11 cellular contexts compared by ENCODE assay signal in genomic region chr1:170707959-170708666, GRCh38. TPM values are rescaled to one million over a fixed set of nuclear protein-coding genes. Genes with fewer than 3 reads are reported as not detected.
DNase-seq lines count a peak whose midpoint lies in the region; ATAC-seq and TF ChIP-seq lines count a peak whose summit lies in the region.
"Had no signal": no experiment of that assay in that cellular context is flagged by ENCODE, and none has a peak within 500 bp of the region (broad histone marks: within the 10 kb centered on the region; RNA-seq: fewer than 3 reads in every experiment).

No MANE protein-coding gene starts in this region.

- H3K27ac Mint-ChIP-seq in activated CD4-positive, alpha-beta memory T cell treated with anti-CD3 and anti-CD28 coated beads for 36 hours, result no peak overlapping the region
- H3K27ac Mint-ChIP-seq in activated CD4-positive, alpha-beta memory T cell treated with anti-CD3 and anti-CD28 coated beads, Interleukin-2, amount 10 ng/mL, durations not matched to agents 7 days and 5 days, result no peak overlapping the region
- H3K27ac Mint-ChIP-seq in activated T-helper 17 cell treated with anti-CD3 and anti-CD28 coated beads, Interleukin-2, amount 50 U/mL, for 72 hours, result no peak overlapping the region

- H3K27me3 Mint-ChIP-seq in activated CD4-positive, alpha-beta memory T cell treated with anti-CD3 and anti-CD28 coated beads for 36 hours, result peaks cover 5% of the 10 kb centered on the region
- H3K27me3 Mint-ChIP-seq in activated CD4-positive, alpha-beta memory T cell treated with anti-CD3 and anti-CD28 coated beads, Interleukin-2, amount 10 ng/mL, durations not matched to agents 7 days and 5 days, result peaks cover 2% of the 10 kb centered on the region
- peaks cover 3% of the 10 kb centered on the region for H3K27me3 Mint-ChIP-seq in activated T-helper 17 cell treated with anti-CD3 and anti-CD28 coated beads, Interleukin-2, amount 50 U/mL, for 72 hours

- H3K4me1 ChIP-seq in left ventricle myocardium inferior (peaks cover 6% of the 10 kb centered on the region), lower lobe of right lung (no peaks in the 10 kb centered on the region)
- H3K4me1 ChIP-seq: BLaER1, parathyroid adenoma had no signal

- peak; percentile 13 for DNase-seq in activated CD4-positive, alpha-beta memory T cell treated with anti-CD3 and anti-CD28 coated beads for 36 hours
- no peak for DNase-seq in activated CD4-positive, alpha-beta memory T cell treated with anti-CD3 and anti-CD28 coated beads, Interleukin-2, amount 10 ng/mL, durations not matched to agents 7 days and 5 days
- no peak for DNase-seq in left ventricle myocardium inferior
- DNase-seq in superior temporal gyrus (ENCODE audit: extremely low spot score), result peak; percentile 38
- DNase-seq in GM19238 (ENCODE audit: insufficient read length, low spot score), result no peak
- DNase-seq in lower lobe of right lung, result no peak

- H3K27ac ChIP-seq in left ventricle myocardium inferior (replicated peaks), result peak overlapping the region; percentile 27
- no peak overlapping the region for H3K27ac ChIP-seq in lower lobe of right lung
- H3K27ac ChIP-seq: BLaER1, parathyroid adenoma had no signal

- H3K36me3 ChIP-seq in left ventricle myocardium inferior (no peaks in the 10 kb centered on the region), lower lobe of right lung (no peaks in the 10 kb centered on the region)
- H3K36me3 ChIP-seq: BLaER1, tibial nerve had no signal

- H3K4me3 ChIP-seq in left ventricle myocardium inferior (no peak overlapping the region), lower lobe of right lung (no peak overlapping the region)
- H3K4me3 ChIP-seq: BLaER1, tibial nerve had no signal

- H3K27me3 ChIP-seq in left ventricle myocardium inferior (ENCODE audit: low read depth), result no peaks in the 10 kb centered on the region
- H3K27me3 ChIP-seq in lower lobe of right lung (ENCODE audit: low read depth), result no peaks in the 10 kb centered on the region
- H3K27me3 ChIP-seq: BLaER1, tibial nerve had no signal

- H3K9me3 Mint-ChIP-seq in activated CD4-positive, alpha-beta memory T cell treated with anti-CD3 and anti-CD28 coated beads for 36 hours, result no peaks in the 10 kb centered on the region
- H3K9me3 Mint-ChIP-seq in activated CD4-positive, alpha-beta memory T cell treated with anti-CD3 and anti-CD28 coated beads, Interleukin-2, amount 10 ng/mL, durations not matched to agents 7 days and 5 days, result no peaks in the 10 kb centered on the region
- no peaks in the 10 kb centered on the region for H3K9me3 Mint-ChIP-seq in activated T-helper 17 cell treated with anti-CD3 and anti-CD28 coated beads, Interleukin-2, amount 50 U/mL, for 72 hours

- H3K9me3 ChIP-seq in left ventricle myocardium inferior (replicated peaks), result no peaks in the 10 kb centered on the region
- H3K9me3 ChIP-seq in lower lobe of right lung, result no peaks in the 10 kb centered on the region
- H3K9me3 ChIP-seq: BLaER1, tibial nerve had no signal

- POLR2A ChIA-PET in activated CD4-positive, alpha-beta memory T cell treated with anti-CD3 and anti-CD28 coated beads for 36 hours (lab: Charles Lee), result no interaction called here
- POLR2A ChIA-PET in activated CD4-positive, alpha-beta memory T cell treated with anti-CD3 and anti-CD28 coated beads, Interleukin-2, amount 10 ng/mL, durations not matched to agents 7 days and 5 days (lab: Charles Lee), result no interaction called here

- CTCF ChIA-PET in activated CD4-positive, alpha-beta memory T cell treated with anti-CD3 and anti-CD28 coated beads for 36 hours (lab: Charles Lee), result no interaction called here
- CTCF ChIA-PET in activated CD4-positive, alpha-beta memory T cell treated with anti-CD3 and anti-CD28 coated beads, Interleukin-2, amount 10 ng/mL, durations not matched to agents 7 days and 5 days (lab: Charles Lee), result no interaction called here

- intact Hi-C loops in activated CD4-positive, alpha-beta memory T cell treated with anti-CD3 and anti-CD28 coated beads for 36 hours (cut with micrococcal nuclease), result no loop called here
- intact Hi-C loops in left ventricle myocardium inferior (cut with micrococcal nuclease) (no loop called here), lower lobe of right lung (cut with DNase I) (no loop called here)

- peaks cover 4% of the 10 kb centered on the region for H3K4me1 Mint-ChIP-seq in activated CD4-positive, alpha-beta memory T cell treated with anti-CD3 and anti-CD28 coated beads for 36 hours (ENCODE audit: low read depth)
- no peaks in the 10 kb centered on the region for H3K4me1 Mint-ChIP-seq in activated CD4-positive, alpha-beta memory T cell treated with anti-CD3 and anti-CD28 coated beads, Interleukin-2, amount 10 ng/mL, durations not matched to agents 7 days and 5 days
- H3K4me1 Mint-ChIP-seq in activated T-helper 17 cell treated with anti-CD3 and anti-CD28 coated beads, Interleukin-2, amount 50 U/mL, for 72 hours, result no peaks in the 10 kb centered on the region

- no peaks in the 10 kb centered on the region for H3K36me3 Mint-ChIP-seq in activated CD4-positive, alpha-beta memory T cell treated with anti-CD3 and anti-CD28 coated beads for 36 hours
- H3K36me3 Mint-ChIP-seq in activated CD4-positive, alpha-beta memory T cell treated with anti-CD3 and anti-CD28 coated beads, Interleukin-2, amount 10 ng/mL, durations not matched to agents 7 days and 5 days (ENCODE audit: low read depth), result no peaks in the 10 kb centered on the region
- no peaks in the 10 kb centered on the region for H3K36me3 Mint-ChIP-seq in activated T-helper 17 cell treated with anti-CD3 and anti-CD28 coated beads, Interleukin-2, amount 50 U/mL, for 72 hours (ENCODE audit: low read depth)

- ATAC-seq in activated T-helper 17 cell treated with anti-CD3 and anti-CD28 coated beads, Interleukin-2, amount 50 U/mL, for 72 hours (replicated peaks), result peak; percentile 87
- no peak for ATAC-seq in activated CD4-positive, CD25-positive, alpha-beta regulatory T cell treated with anti-CD3 and anti-CD28 coated beads, Interleukin-2, amount 50 U/mL, for 24 hours
- no peak for ATAC-seq in lower lobe of right lung

- no peak for TF ChIP-seq CTCF in left ventricle myocardium inferior (IDR thresholded peaks at IDR 0.05; ENCODE audit: borderline replicate concordance)
- no peak for TF ChIP-seq CTCF in lower lobe of right lung (IDR thresholded peaks at IDR 0.05)

- no peak overlapping the region for H3K4me3 Mint-ChIP-seq in activated CD4-positive, alpha-beta memory T cell treated with anti-CD3 and anti-CD28 coated beads for 36 hours
- H3K4me3 Mint-ChIP-seq in activated CD4-positive, alpha-beta memory T cell treated with anti-CD3 and anti-CD28 coated beads, Interleukin-2, amount 10 ng/mL, durations not matched to agents 7 days and 5 days, result no peak overlapping the region
- H3K4me3 Mint-ChIP-seq in activated T-helper 17 cell treated with anti-CD3 and anti-CD28 coated beads, Interleukin-2, amount 50 U/mL, for 72 hours, result no peak overlapping the region

RNA-seq across cellular contexts. Expression of gene PRRX1, which starts 44.2 kb away (rescaled TPM):
- total RNA-seq in activated CD4-positive, alpha-beta memory T cell treated with anti-CD3 and anti-CD28 coated beads for 36 hours, result not detected
- not detected for total RNA-seq in activated CD4-positive, alpha-beta memory T cell treated with anti-CD3 and anti-CD28 coated beads, Interleukin-2, amount 10 ng/mL, durations not matched to agents 7 days and 5 days
- not detected for total RNA-seq in activated T-helper 17 cell treated with anti-CD3 and anti-CD28 coated beads, Interleukin-2, amount 50 U/mL, for 72 hours
- 74.7 TPM for total RNA-seq in left ventricle myocardium inferior
- 30.1 TPM for total RNA-seq in lower lobe of right lung

Comparison
In these comparisons a context has a peak if more than half of its experiments do, and no peak if none do; other contexts are left out.
1. DNase-seq: peak in activated CD4-positive, alpha-beta memory T cell treated with anti-CD3 and anti-CD28 coated beads for 36 hours (single experiment) and superior temporal gyrus (single experiment); none in activated CD4-positive, alpha-beta memory T cell treated with anti-CD3 and anti-CD28 coated beads, Interleukin-2, amount 10 ng/mL, durations not matched to agents 7 days and 5 days (single experiment), left ventricle myocardium inferior (single experiment), GM19238 (single experiment) and lower lobe of right lung (single experiment).
2. RNA of gene PRRX1, which starts 44.2 kb away (total RNA-seq): 74.7 TPM in left ventricle myocardium inferior (single experiment) and 30.1 TPM in lower lobe of right lung (single experiment); not detected in activated CD4-positive, alpha-beta memory T cell treated with anti-CD3 and anti-CD28 coated beads for 36 hours, not detected in activated CD4-positive, alpha-beta memory T cell treated with anti-CD3 and anti-CD28 coated beads, Interleukin-2, amount 10 ng/mL, durations not matched to agents 7 days and 5 days and not detected in activated T-helper 17 cell treated with anti-CD3 and anti-CD28 coated beads, Interleukin-2, amount 50 U/mL, for 72 hours; every median in the first group is over 10 times any median in the second.